11 cellular contexts compared by ENCODE assay signal in genomic region chr1:32298211-32298610, GRCh38. TPM values are rescaled to one million over a fixed set of nuclear protein-coding genes. Genes with fewer than 3 reads are reported as not detected.
DNase-seq lines count a peak whose midpoint lies in the region; ATAC-seq and TF ChIP-seq lines count a peak whose summit lies in the region.
"Not testable (repeated sequence)": the region's sequence is repeated elsewhere in the genome, so short reads cannot be mapped to it uniquely, and the experiment has no call there.
"Had no signal": no experiment of that assay in that cellular context is flagged by ENCODE, and none has a peak within 500 bp of the region (broad histone marks: within the 10 kb centered on the region; RNA-seq: fewer than 3 reads in every experiment).

No MANE protein-coding gene starts in this region.

- H3K4me1 ChIP-seq in esophagus squamous epithelium: peaks cover 6 to 63% (median 7%) of the 10 kb centered on the region in 3 donors

- peaks cover 54% of the 10 kb centered on the region for H3K36me3 Mint-ChIP-seq in CD4-positive, alpha-beta T cell (ENCODE audit: low read depth)
- peaks cover 12% of the 10 kb centered on the region for H3K36me3 Mint-ChIP-seq in T-helper 17 cell (ENCODE audit: low read depth)
- H3K36me3 Mint-ChIP-seq in activated CD4-positive, alpha-beta T cell treated with anti-CD3 and anti-CD28 coated beads, Interleukin-2, amount 10 ng/mL, durations not matched to agents 7 days and 5 days (ENCODE audit: low read depth): peaks cover 49% of the 10 kb centered on the region
- peaks cover 6 to 21% of the 10 kb centered on the region in 2 donors for H3K36me3 Mint-ChIP-seq in activated T-cell treated with anti-CD3 and anti-CD28 coated beads, Interleukin-2, amount 50 U/mL, for 72 hours (ENCODE audit: insufficient read depth in 2 of 2)
- H3K36me3 Mint-ChIP-seq in effector memory CD8-positive, alpha-beta T cell (ENCODE audit: insufficient read depth): peaks cover 43% of the 10 kb centered on the region
- peaks cover 40 to 54% of the 10 kb centered on the region in 2 donors for H3K36me3 Mint-ChIP-seq in stimulated activated naive B cell treated with anti-CD40 and anti-IgM and Interleukin-4, amounts not matched to agents 10 μg/mL and 1 μg/mL and 100 μg/mL, for 72 hours

- not testable (repeated sequence) for DNase-seq in CD4-positive, alpha-beta T cell; T-helper 17 cell; activated CD4-positive, alpha-beta T cell treated with anti-CD3 and anti-CD28 coated beads, Interleukin-2, amount 10 ng/mL, durations not matched to agents 7 days and 5 days; activated T-cell treated with anti-CD3 and anti-CD28 coated beads, Interleukin-2, amount 50 U/mL, for 72 hours; effector memory CD8-positive, alpha-beta T cell; esophagus squamous epithelium (lab: John Stamatoyannopoulos, UW); stimulated activated naive B cell treated with anti-CD40 and anti-IgM and Interleukin-4, amounts not matched to agents 10 μg/mL and 1 μg/mL and 100 μg/mL, for 72 hours
- DNase-seq in posterior vena cava (ENCODE audit: low spot score): peak; percentile 66

- TF ChIP-seq CTCF in CD4-positive, alpha-beta T cell (IDR thresholded peaks at IDR 0.05); esophagus squamous epithelium (IDR thresholded peaks at IDR 0.05): not testable (repeated sequence)

- H3K27me3 ChIP-seq in CD4-positive, alpha-beta T cell (ENCODE audit: control insufficient read depth, insufficient read depth, low read length); esophagus squamous epithelium: not testable (repeated sequence)

- 85 to 92% methylated on average over 14 to 15 of the region's 16 CpGs for WGBS in esophagus squamous epithelium, 2 donors

- POLR2A ChIA-PET in CD4-positive, alpha-beta T cell (lab: Charles Lee): not testable (repeated sequence)
- POLR2A ChIA-PET in activated CD4-positive, alpha-beta T cell treated with anti-CD3 and anti-CD28 coated beads, Interleukin-2, amount 10 ng/mL, durations not matched to agents 7 days and 5 days (lab: Charles Lee): interaction anchor here (0.6 to 0.7 kb wide), 2 partner anchors 26 to 41 kb away, joined by 4 to 6 read pairs; no protein-coding TSS in a partner anchor

- not testable (repeated sequence) for H3K4me3 Mint-ChIP-seq in CD4-positive, alpha-beta T cell; T-helper 17 cell; activated CD4-positive, alpha-beta T cell treated with anti-CD3 and anti-CD28 coated beads, Interleukin-2, amount 10 ng/mL, durations not matched to agents 7 days and 5 days; activated T-cell treated with anti-CD3 and anti-CD28 coated beads, Interleukin-2, amount 50 U/mL, for 72 hours; effector memory CD8-positive, alpha-beta T cell; stimulated activated naive B cell treated with anti-CD40 and anti-IgM and Interleukin-4, amounts not matched to agents 10 μg/mL and 1 μg/mL and 100 μg/mL, for 72 hours

- CTCF ChIA-PET in CD4-positive, alpha-beta T cell (lab: Charles Lee): not testable (repeated sequence)
- CTCF ChIA-PET in activated CD4-positive, alpha-beta T cell treated with anti-CD3 and anti-CD28 coated beads, Interleukin-2, amount 10 ng/mL, durations not matched to agents 7 days and 5 days (lab: Charles Lee): interaction anchor here (2.7 kb wide), 1 partner anchor 50 kb away, joined by 11 read pairs; no protein-coding TSS in a partner anchor

- H3K4me1 Mint-ChIP-seq in CD4-positive, alpha-beta T cell (ENCODE audit: low read depth): peaks cover 70% of the 10 kb centered on the region
- peaks cover 33% of the 10 kb centered on the region for H3K4me1 Mint-ChIP-seq in T-helper 17 cell
- peaks cover 54% of the 10 kb centered on the region for H3K4me1 Mint-ChIP-seq in activated CD4-positive, alpha-beta T cell treated with anti-CD3 and anti-CD28 coated beads, Interleukin-2, amount 10 ng/mL, durations not matched to agents 7 days and 5 days
- peaks cover 72% of the 10 kb centered on the region for H3K4me1 Mint-ChIP-seq in activated T-cell treated with anti-CD3 and anti-CD28 coated beads, Interleukin-2, amount 50 U/mL, for 72 hours (ENCODE audit: low read depth)
- H3K4me1 Mint-ChIP-seq in effector memory CD8-positive, alpha-beta T cell (ENCODE audit: low read depth in 2 of 2): peaks cover 44 to 53% of the 10 kb centered on the region in 2 donors
- H3K4me1 Mint-ChIP-seq in stimulated activated naive B cell treated with anti-CD40 and anti-IgM and Interleukin-4, amounts not matched to agents 10 μg/mL and 1 μg/mL and 100 μg/mL, for 72 hours: peaks cover 31 to 74% of the 10 kb centered on the region in 2 donors

- TF ChIP-seq POLR2A in esophagus squamous epithelium (IDR thresholded peaks at IDR 0.05): not testable (repeated sequence)

- peak overlapping the region; percentile 56 for H3K27ac Mint-ChIP-seq in CD4-positive, alpha-beta T cell
- H3K27ac Mint-ChIP-seq in T-helper 17 cell: peak overlapping the region; percentile 73
- H3K27ac Mint-ChIP-seq in activated CD4-positive, alpha-beta T cell treated with anti-CD3 and anti-CD28 coated beads, Interleukin-2, amount 10 ng/mL, durations not matched to agents 7 days and 5 days: peak overlapping the region; percentile 50
- H3K27ac Mint-ChIP-seq in activated T-cell treated with anti-CD3 and anti-CD28 coated beads, Interleukin-2, amount 50 U/mL, for 72 hours: peak overlapping the region; percentile 50
- peak overlapping the region; percentile 23 to 49 for H3K27ac Mint-ChIP-seq in effector memory CD8-positive, alpha-beta T cell
- H3K27ac Mint-ChIP-seq in stimulated activated naive B cell treated with anti-CD40 and anti-IgM and Interleukin-4, amounts not matched to agents 10 μg/mL and 1 μg/mL and 100 μg/mL, for 72 hours: peak overlapping the region; percentile 25

- not testable (repeated sequence) for H3K4me3 ChIP-seq in esophagus squamous epithelium

- not testable (repeated sequence) for H3K27ac ChIP-seq in CD4-positive, alpha-beta T cell (ENCODE audit: low read depth, low read length)
- H3K27ac ChIP-seq in esophagus squamous epithelium: peak overlapping the region in 3 of 4 donors; percentile 5 to 25 (median 12)

- H3K9me3 Mint-ChIP-seq in CD4-positive, alpha-beta T cell; activated CD4-positive, alpha-beta T cell treated with anti-CD3 and anti-CD28 coated beads, Interleukin-2, amount 10 ng/mL, durations not matched to agents 7 days and 5 days; activated T-cell treated with anti-CD3 and anti-CD28 coated beads, Interleukin-2, amount 50 U/mL, for 72 hours; effector memory CD8-positive, alpha-beta T cell; stimulated activated naive B cell treated with anti-CD40 and anti-IgM and Interleukin-4, amounts not matched to agents 10 μg/mL and 1 μg/mL and 100 μg/mL, for 72 hours: not testable (repeated sequence)

- peaks cover 0 to 27% (median 9%) of the 10 kb centered on the region in 3 donors for H3K36me3 ChIP-seq in esophagus squamous epithelium

- intact Hi-C loops in CD4-positive, alpha-beta T cell (cut with DNase I, micrococcal nuclease): loop anchor here in 1 of 2 experiments (5.0 kb wide), 1 partner anchor 54 kb away; no protein-coding TSS in a partner anchor
- intact Hi-C loops in esophagus squamous epithelium (cut with DNase I); posterior vena cava (cut with DNase I): not testable (repeated sequence)

- not testable (repeated sequence) for H3K9me3 ChIP-seq in CD4-positive, alpha-beta T cell (ENCODE audit: control insufficient read depth, low read length); T-helper 17 cell (ENCODE audit: control insufficient read depth, low read length, poor library complexity, severe bottlenecking); esophagus squamous epithelium

- not testable (repeated sequence) for ATAC-seq in CD4-positive, alpha-beta T cell (ENCODE audit: poor library complexity); T-helper 17 cell; activated T-cell treated with anti-CD3 and anti-CD28 coated beads, Interleukin-2, amount 50 U/mL, for 72 hours (replicated peaks in 1 of 2); effector memory CD8-positive, alpha-beta T cell (replicated peaks); stimulated activated naive B cell treated with anti-CD40 and anti-IgM and Interleukin-4, amounts not matched to agents 10 μg/mL and 1 μg/mL and 100 μg/mL, for 72 hours (replicated peaks)

- H3K27me3 Mint-ChIP-seq in CD4-positive, alpha-beta T cell; T-helper 17 cell; activated CD4-positive, alpha-beta T cell treated with anti-CD3 and anti-CD28 coated beads, Interleukin-2, amount 10 ng/mL, durations not matched to agents 7 days and 5 days; activated T-cell treated with anti-CD3 and anti-CD28 coated beads, Interleukin-2, amount 50 U/mL, for 72 hours (ENCODE audit: low read depth); effector memory CD8-positive, alpha-beta T cell; stimulated activated naive B cell treated with anti-CD40 and anti-IgM and Interleukin-4, amounts not matched to agents 10 μg/mL and 1 μg/mL and 100 μg/mL, for 72 hours: not testable (repeated sequence)

RNA-seq across cellular contexts. Expression of gene HDAC1, which starts 6.3 kb away (rescaled TPM):
- 10 to 100 TPM; 56.9 to 61.0 TPM for total RNA-seq in CD4-positive, alpha-beta T cell
- 10 to 100 TPM; 81.6 to 86.2 TPM for total RNA-seq in T-helper 17 cell
- 100 to 1,000 TPM; 226 to 230 TPM for total RNA-seq in activated CD4-positive, alpha-beta T cell treated with anti-CD3 and anti-CD28 coated beads, Interleukin-2, amount 10 ng/mL, durations not matched to agents 7 days and 5 days
- 100 to 1,000 TPM; 149 to 157 TPM for total RNA-seq in activated T-cell treated with anti-CD3 and anti-CD28 coated beads, Interleukin-2, amount 50 U/mL, for 72 hours
- 100 to 1,000 TPM in 2 of 4 donors, 10 to 100 TPM in 2; 74.3 to 115 (median 96.0) TPM for total RNA-seq in esophagus squamous epithelium
- total RNA-seq in posterior vena cava: 10 to 100 TPM; 36.6 to 40.8 TPM

RNA-seq across cellular contexts. Expression of gene MARCKSL1, which starts 37.8 kb away (rescaled TPM):
- total RNA-seq in CD4-positive, alpha-beta T cell: 10 to 100 TPM; 23.4 to 23.6 TPM
- 10 to 100 TPM; 18.4 to 24.4 TPM for total RNA-seq in T-helper 17 cell
- total RNA-seq in activated CD4-positive, alpha-beta T cell treated with anti-CD3 and anti-CD28 coated beads, Interleukin-2, amount 10 ng/mL, durations not matched to agents 7 days and 5 days: 10 to 100 TPM; 31.0 to 31.6 TPM
- total RNA-seq in activated T-cell treated with anti-CD3 and anti-CD28 coated beads, Interleukin-2, amount 50 U/mL, for 72 hours: 10 to 100 TPM; 12.3 to 14.9 TPM
- 1 to 10 TPM; 4.4 to 6.1 (median 5.1) TPM for total RNA-seq in esophagus squamous epithelium
- 10 to 100 TPM; 40.9 to 43.9 TPM for total RNA-seq in posterior vena cava

RNA-seq across cellular contexts. Expression of gene LCK, which starts 47.1 kb away (rescaled TPM):
- total RNA-seq in CD4-positive, alpha-beta T cell: 100 to 1,000 TPM; 187 to 188 TPM
- total RNA-seq in T-helper 17 cell (100 to 1,000 TPM; 267 to 268 TPM), esophagus squamous epithelium (1 to 10 TPM; 1.2 to 9.0 (median 4.5) TPM), posterior vena cava (1 to 10 TPM; 1.1 to 1.3 TPM)
- 100 to 1,000 TPM; 434 to 495 TPM for total RNA-seq in activated CD4-positive, alpha-beta T cell treated with anti-CD3 and anti-CD28 coated beads, Interleukin-2, amount 10 ng/mL, durations not matched to agents 7 days and 5 days
- total RNA-seq in activated T-cell treated with anti-CD3 and anti-CD28 coated beads, Interleukin-2, amount 50 U/mL, for 72 hours: 100 to 1,000 TPM; 227 to 254 TPM
- total RNA-seq: A172, G401 had no signal

RNA-seq across cellular contexts. Expression of gene FAM167B, which starts 51.2 kb away (rescaled TPM):
- under 1 TPM; 0.38 to 0.45 TPM for total RNA-seq in CD4-positive, alpha-beta T cell
- total RNA-seq in T-helper 17 cell (under 1 TPM; 0.60 to 0.72 TPM), esophagus squamous epithelium (1 to 10 TPM in 2 of 4 donors, not detected in 2; 1.7 to 5.5 TPM), posterior vena cava (1 to 10 TPM; 8.6 to 9.2 TPM)
- total RNA-seq in activated CD4-positive, alpha-beta T cell treated with anti-CD3 and anti-CD28 coated beads, Interleukin-2, amount 10 ng/mL, durations not matched to agents 7 days and 5 days: under 1 TPM; 0.58 to 0.87 TPM
- total RNA-seq in activated T-cell treated with anti-CD3 and anti-CD28 coated beads, Interleukin-2, amount 50 U/mL, for 72 hours: 1 to 10 TPM; 1.6 to 1.9 TPM
- total RNA-seq: Daoy, G401 had no signal

Comparison
In these comparisons a context has a peak if more than half of its experiments do, and no peak if none do; other contexts are left out.
1. RNA of gene LCK, which starts 47.1 kb away (total RNA-seq): 434 to 495 TPM in activated CD4-positive, alpha-beta T cell treated with anti-CD3 and anti-CD28 coated beads, Interleukin-2, amount 10 ng/mL, durations not matched to agents 7 days and 5 days, 267 to 268 TPM in T-helper 17 cell, 227 to 254 TPM in activated T-cell treated with anti-CD3 and anti-CD28 coated beads, Interleukin-2, amount 50 U/mL, for 72 hours and 187 to 188 TPM in CD4-positive, alpha-beta T cell; 1.2 to 9.0 TPM in esophagus squamous epithelium and 1.1 to 1.3 TPM in posterior vena cava; every median in the first group is over 10 times any median in the second.
2. Peak in every context shown above with its lines, with median percentiles within 50 percentile points of each other: H3K27ac Mint-ChIP-seq.